ENCODE assay signal across 8 cellular contexts in genomic region chr5:132370241-132370820, GRCh38. TPM values are rescaled to one million over a fixed set of nuclear protein-coding genes. Genes with fewer than 3 reads are reported as not detected.
A peak's percentile ranks its signal among the peaks of the same experiment; 100 is the strongest.
DNase-seq lines count a peak whose midpoint lies in the region; ATAC-seq lines count a peak whose summit lies in the region.

No MANE protein-coding gene starts in this region.

- H3K4me3 ChIP-seq in mononuclear cell (ENCODE audit: low read length), result peak overlapping the region; percentile 55

- H3K4me1 ChIP-seq in mononuclear cell (ENCODE audit: insufficient read depth, low read length), result peaks cover 36% of the 10 kb centered on the region

- no peak for ATAC-seq in stimulated activated naive CD8-positive, alpha-beta T cell treated with anti-CD3 and anti-CD28 coated beads, Interleukin-15, Interleukin-2, amounts not matched to agents 100 U/mL and 50 U/mL, for 24 hours
- ATAC-seq in GM19324 (IDR thresholded peaks at IDR 0.05; ENCODE audit: low FRiP score, unreplicated experiment), result no peak

- H3K27me3 Mint-ChIP-seq in stimulated activated naive CD8-positive, alpha-beta T cell treated with anti-CD3 and anti-CD28 coated beads, Interleukin-15, Interleukin-2, amounts not matched to agents 100 ng/mL and 50 ng/mL, for 24 hours, result no peaks in the 10 kb centered on the region
- H3K27me3 Mint-ChIP-seq in dendritic cell treated with granulocyte-macrophage colony-stimulating factor and Interleukin-4, amounts not matched to agents 40 ng/mL and 50 ng/mL, for 4 days, result no peaks in the 10 kb centered on the region

- H3K4me1 Mint-ChIP-seq in stimulated activated naive CD8-positive, alpha-beta T cell treated with anti-CD3 and anti-CD28 coated beads, Interleukin-15, Interleukin-2, amounts not matched to agents 100 ng/mL and 50 ng/mL, for 24 hours (ENCODE audit: low read depth), result peaks cover 30% of the 10 kb centered on the region
- peaks cover 29% of the 10 kb centered on the region for H3K4me1 Mint-ChIP-seq in dendritic cell treated with granulocyte-macrophage colony-stimulating factor and Interleukin-4, amounts not matched to agents 40 ng/mL and 50 ng/mL, for 4 days (ENCODE audit: low read depth)

- H3K9me3 ChIP-seq in mononuclear cell (ENCODE audit: low read depth, low read length), result no peaks in the 10 kb centered on the region

- no peaks in the 10 kb centered on the region for H3K9me3 Mint-ChIP-seq in stimulated activated naive CD8-positive, alpha-beta T cell treated with anti-CD3 and anti-CD28 coated beads, Interleukin-15, Interleukin-2, amounts not matched to agents 100 ng/mL and 50 ng/mL, for 24 hours
- H3K9me3 Mint-ChIP-seq in dendritic cell treated with granulocyte-macrophage colony-stimulating factor and Interleukin-4, amounts not matched to agents 40 ng/mL and 50 ng/mL, for 4 days, result no peaks in the 10 kb centered on the region

- intact Hi-C loops in dendritic cell treated with granulocyte-macrophage colony-stimulating factor and Interleukin-4, amounts not matched to agents 40 ng/mL and 50 ng/mL, for 4 days (cut with micrococcal nuclease), result loop anchor here (5.0 kb wide), 1 partner anchor 98 kb away; no protein-coding TSS in a partner anchor

- H3K36me3 Mint-ChIP-seq in stimulated activated naive CD8-positive, alpha-beta T cell treated with anti-CD3 and anti-CD28 coated beads, Interleukin-15, Interleukin-2, amounts not matched to agents 100 ng/mL and 50 ng/mL, for 24 hours (ENCODE audit: low read depth), result no peaks in the 10 kb centered on the region
- H3K36me3 Mint-ChIP-seq in dendritic cell treated with granulocyte-macrophage colony-stimulating factor and Interleukin-4, amounts not matched to agents 40 ng/mL and 50 ng/mL, for 4 days (ENCODE audit: low read depth), result peaks cover 5% of the 10 kb centered on the region

- DNase-seq in stimulated activated naive CD8-positive, alpha-beta T cell treated with anti-CD3 and anti-CD28 coated beads, Interleukin-15, Interleukin-2, amounts not matched to agents 100 U/mL and 50 U/mL, for 24 hours, result no peak
- DNase-seq in DMS79 (lab: John Stamatoyannopoulos, UW), result no peak
- DNase-seq in mucosa of gallbladder (ENCODE audit: low spot score), result no peak
- no peak for DNase-seq in NCI-H2029 (lab: John Stamatoyannopoulos, UW)

- peak overlapping the region; percentile 86 for H3K4me3 Mint-ChIP-seq in stimulated activated naive CD8-positive, alpha-beta T cell treated with anti-CD3 and anti-CD28 coated beads, Interleukin-15, Interleukin-2, amounts not matched to agents 100 ng/mL and 50 ng/mL, for 24 hours
- peak overlapping the region; percentile 83 for H3K4me3 Mint-ChIP-seq in dendritic cell treated with granulocyte-macrophage colony-stimulating factor and Interleukin-4, amounts not matched to agents 40 ng/mL and 50 ng/mL, for 4 days

- H3K27ac Mint-ChIP-seq in stimulated activated naive CD8-positive, alpha-beta T cell treated with anti-CD3 and anti-CD28 coated beads, Interleukin-15, Interleukin-2, amounts not matched to agents 100 ng/mL and 50 ng/mL, for 24 hours, result peak overlapping the region; percentile 81
- H3K27ac Mint-ChIP-seq in dendritic cell treated with granulocyte-macrophage colony-stimulating factor and Interleukin-4, amounts not matched to agents 40 ng/mL and 50 ng/mL, for 4 days, result peak overlapping the region; percentile 79

- H3K27me3 ChIP-seq in mononuclear cell (ENCODE audit: insufficient read depth, low read length), result no peaks in the 10 kb centered on the region

RNA-seq across cellular contexts. Expression of gene SLC22A5, which starts 0.8 kb away (rescaled TPM):
- total RNA-seq in mononuclear cell, result 2.2 TPM
- total RNA-seq in mucosa of gallbladder, result 27.0 TPM
